ENCODE assay signal across 12 cellular contexts in the genomic region with DNA sequence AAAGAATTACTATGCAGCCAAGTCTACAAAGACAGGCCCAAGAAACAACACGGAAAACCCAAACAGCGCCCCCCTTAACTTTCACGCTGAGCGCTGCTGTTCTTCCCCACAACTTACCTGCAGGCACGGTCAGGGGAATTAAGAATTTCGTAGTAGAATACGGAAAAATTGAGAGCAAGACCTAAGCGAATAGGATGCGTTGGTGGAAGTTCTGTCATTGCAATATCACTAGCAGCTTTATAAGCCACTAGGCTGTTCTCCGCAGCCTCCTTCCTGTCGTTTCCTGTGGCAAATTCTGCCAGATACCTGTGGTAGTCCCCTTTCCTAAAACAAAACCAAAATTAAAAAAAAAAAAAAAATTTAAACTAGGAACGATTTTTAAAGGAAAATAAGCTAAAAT. TPM values are rescaled to one million over a fixed set of nuclear protein-coding genes. Genes with fewer than 3 reads are reported as not detected.
DNase-seq lines count a peak whose midpoint lies in the region; ATAC-seq, FAIRE-seq and TF ChIP-seq lines count a peak whose summit lies in the region.
"Had no signal": no experiment of that assay in that cellular context is flagged by ENCODE, and none has a peak within 500 bp of the region (broad histone marks: within the 10 kb centered on the region; RNA-seq: fewer than 3 reads in every experiment).

No MANE protein-coding gene starts in this region.

- WGBS in heart right ventricle, 2 donors, result 57 to 63% methylated on average over 12 of the region's 12 CpGs

- H3K36me3 ChIP-seq in left ventricle myocardium inferior (peaks cover 52% of the 10 kb centered on the region), heart right ventricle (peaks cover 0 to 78% (median 27%) of the 10 kb centered on the region in 9 donors), tibial artery (peaks cover 22 to 63% (median 27%) of the 10 kb centered on the region in 3 donors)

- H3K9me3 Mint-ChIP-seq in memory B cell, result no peaks in the 10 kb centered on the region

- H3K9me3 ChIP-seq in left ventricle myocardium inferior (replicated peaks) (no peaks in the 10 kb centered on the region), heart right ventricle (no peaks in the 10 kb centered on the region), tibial artery (no peaks in the 10 kb centered on the region)

- no peaks in the 10 kb centered on the region for H3K27me3 Mint-ChIP-seq in memory B cell

- H3K27me3 ChIP-seq in left ventricle myocardium inferior (ENCODE audit: low read depth) (no peaks in the 10 kb centered on the region), heart right ventricle (no peaks in the 10 kb centered on the region), tibial artery (no peaks in the 10 kb centered on the region)
- H3K27me3 ChIP-seq: cardiac muscle cell had no signal

- DNase-seq in left ventricle myocardium inferior, result no peak
- no peak for DNase-seq in heart right ventricle
- DNase-seq in activated CD8-positive, alpha-beta memory T cell treated with anti-CD3 and anti-CD28 coated beads, Interleukin-2, amount 50 U/mL, for 4 hours, result peak; percentile 25
- DNase-seq in memory B cell (ENCODE audit: low spot score in 2 of 2), result no peak
- no peak for DNase-seq in tibial artery
- DNase-seq in GM12891 (ENCODE audit: insufficient read length, low spot score), result no peak
- no peak for DNase-seq in posterior vena cava (ENCODE audit: low spot score)
- DNase-seq: NCI-H2171 had no signal

- peaks cover 31% of the 10 kb centered on the region for H3K4me1 Mint-ChIP-seq in memory B cell

- TF ChIP-seq CTCF in left ventricle myocardium inferior (IDR thresholded peaks at IDR 0.05; ENCODE audit: borderline replicate concordance), result no peak
- TF ChIP-seq CTCF in heart right ventricle (IDR thresholded peaks at IDR 0.05), result no peak
- TF ChIP-seq CTCF in tibial artery (IDR thresholded peaks at IDR 0.05), result no peak

- H3K27ac ChIP-seq in left ventricle myocardium inferior (replicated peaks) (peak overlapping the region; percentile 44), heart right ventricle (peak overlapping the region in 4 of 10 donors; percentile 18 to 71 (median 32)), tibial artery (peak overlapping the region; percentile 11 to 41)

- ATAC-seq in heart right ventricle, result no peak
- ATAC-seq in memory B cell (ENCODE audit: low read depth), result no peak
- ATAC-seq in HG03439 (IDR thresholded peaks at IDR 0.05; ENCODE audit: unreplicated experiment), result no peak

- peak overlapping the region; percentile 78 for H3K27ac Mint-ChIP-seq in memory B cell

- H3K4me3 Mint-ChIP-seq in memory B cell, result no peak overlapping the region

- no peak for FAIRE-seq in GM12891 (lab: Jason Lieb, UNC)
- FAIRE-seq: G401.6, urothelium cell line had no signal

- H3K36me3 Mint-ChIP-seq in memory B cell, result peaks cover 21% of the 10 kb centered on the region

- no peak overlapping the region for H3K4me3 ChIP-seq in left ventricle myocardium inferior
- no peak overlapping the region for H3K4me3 ChIP-seq in heart right ventricle
- no peak overlapping the region for H3K4me3 ChIP-seq in tibial artery
- H3K4me3 ChIP-seq: cardiac muscle cell had no signal

- intact Hi-C loops in left ventricle myocardium inferior (cut with micrococcal nuclease), result no loop called here
- intact Hi-C loops in heart right ventricle (cut with DNase I), result loop anchor here in 7 of 10 donors (5.0 to 10.0 kb wide), 6 partner anchors 36 to 154 kb away; a partner anchor contains a TSS
- intact Hi-C loops in tibial artery (cut with DNase I; ENCODE audit: low total_unique reads), result loop anchor here (10.0 kb wide), 1 partner anchor 84 kb away; no protein-coding TSS in a partner anchor
- intact Hi-C loops in posterior vena cava (cut with DNase I), result loop anchor here (10.0 kb wide), 2 partner anchors 94 to 134 kb away; a partner anchor contains a TSS

- TF ChIP-seq POLR2A in GM12891 (IDR thresholded peaks at IDR 0.05; ENCODE audit: low read depth, low read length), result no peak

- H3K4me1 ChIP-seq in left ventricle myocardium inferior (peaks cover 61% of the 10 kb centered on the region), heart right ventricle (peaks cover 12 to 67% (median 60%) of the 10 kb centered on the region in 9 donors), tibial artery (peaks cover 0 to 64% (median 28%) of the 10 kb centered on the region in 4 donors)

TF ChIP-seq in GM12891, 5 proteins besides CTCF, POLR2A, EP300 and RAD21:
- TF ChIP-seq SPI1 (IDR thresholded peaks at IDR 0.05; ENCODE audit: low read depth, low read length), result no peak
- TF ChIP-seq PAX5 (IDR thresholded peaks at IDR 0.05; ENCODE audit: insufficient read depth, low read length, severe bottlenecking), result no peak
- no peak for TF ChIP-seq TAF1 (IDR thresholded peaks at IDR 0.05; ENCODE audit: low read depth, low read length)
- no peak for TF ChIP-seq POLR2AphosphoS5 (IDR thresholded peaks at IDR 0.05; ENCODE audit: low read depth, low read length)
- no peak for TF ChIP-seq POU2F2 (IDR thresholded peaks at IDR 0.05; ENCODE audit: low read depth, low read length)

RNA-seq across cellular contexts. Expression of a gene that starts 39.0 kb away (rescaled TPM):
- total RNA-seq in left ventricle myocardium inferior, result 569 TPM
- total RNA-seq in heart right ventricle, result 100 to 1,000 TPM; 600 to 791 (median 620) TPM
- polyA plus RNA-seq in heart right ventricle, result 100 to 1,000 TPM; 478 to 505 TPM
- 434 TPM for polyA plus RNA-seq in GM12891 (2012; ENCODE audit: low read depth, missing spikeins)
- total RNA-seq in posterior vena cava, result 100 to 1,000 TPM; 274 to 306 TPM
